Comparison of ENCODE assay signal across 11 cellular contexts in the genomic region with DNA sequence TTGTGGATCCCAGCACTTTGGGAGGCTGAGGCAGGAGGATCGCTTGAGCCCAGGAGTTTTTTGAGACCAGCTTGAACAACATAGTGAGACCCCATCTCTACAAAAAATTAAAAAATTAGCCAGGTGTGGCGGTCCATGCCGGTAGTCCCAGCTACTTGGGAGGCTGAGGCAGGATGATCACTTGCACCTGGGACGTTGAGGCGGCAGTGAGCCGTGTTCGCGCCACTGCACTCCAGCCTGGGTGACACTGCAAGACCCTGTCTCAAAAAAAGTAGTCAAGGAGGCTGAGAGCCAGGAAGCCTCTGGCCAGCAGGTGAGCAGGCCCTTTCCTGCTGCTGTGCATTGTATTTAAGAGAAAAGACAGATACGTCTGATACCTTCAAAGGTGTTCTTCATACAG. TPM values are rescaled to one million over a fixed set of nuclear protein-coding genes. Genes with fewer than 3 reads are reported as not detected.
DNase-seq lines count a peak whose midpoint lies in the region; ATAC-seq and TF ChIP-seq lines count a peak whose summit lies in the region.
"Had no signal": no experiment of that assay in that cellular context is flagged by ENCODE, and none has a peak within 500 bp of the region (broad histone marks: within the 10 kb centered on the region; RNA-seq: fewer than 3 reads in every experiment).

No MANE protein-coding gene starts in this region.

- no peak overlapping the region for H3K4me3 ChIP-seq in Peyer's patch
- no peak overlapping the region for H3K4me3 ChIP-seq in esophagus muscularis mucosa
- H3K4me3 ChIP-seq in sigmoid colon: no peak overlapping the region

- peaks cover 8 to 43% (median 11%) of the 10 kb centered on the region in 4 donors for H3K4me1 ChIP-seq in Peyer's patch
- peaks cover 34 to 47% (median 45%) of the 10 kb centered on the region in 4 donors for H3K4me1 ChIP-seq in esophagus muscularis mucosa
- peaks cover 0 to 33% (median 25%) of the 10 kb centered on the region in 4 donors for H3K4me1 ChIP-seq in sigmoid colon

- TF ChIP-seq POLR2A in Peyer's patch (IDR thresholded peaks at IDR 0.05) (no peak), esophagus muscularis mucosa (IDR thresholded peaks at IDR 0.05; ENCODE audit: low read depth) (no peak), sigmoid colon (IDR thresholded peaks at IDR 0.05) (no peak)

- CTCF ChIA-PET in Calu3 (lab: Charles Lee): no interaction called here

- TF ChIP-seq EP300 in esophagus muscularis mucosa (IDR thresholded peaks at IDR 0.05): no peak
- TF ChIP-seq EP300 in sigmoid colon (IDR thresholded peaks at IDR 0.05): no peak

- no peaks in the 10 kb centered on the region for H3K9me3 ChIP-seq in Peyer's patch
- H3K9me3 ChIP-seq in esophagus muscularis mucosa: no peaks in the 10 kb centered on the region
- no peaks in the 10 kb centered on the region for H3K9me3 ChIP-seq in sigmoid colon

- BruUV-seq in Calu3 (replicated peaks; lab: Mats Ljungman, UMichigan): no TSS peak

- peak overlapping the region; percentile 69 for H3K4me3 Mint-ChIP-seq in Calu3 (ENCODE audit: low read depth, unreplicated experiment)

- H3K4me1 Mint-ChIP-seq in Calu3 (ENCODE audit: low read depth, unreplicated experiment): peaks cover 35% of the 10 kb centered on the region

- ATAC-seq in sciatic nerve: no peak
- ATAC-seq in GM18858 (IDR thresholded peaks at IDR 0.05; ENCODE audit: unreplicated experiment): no peak
- ATAC-seq in HG03175 (IDR thresholded peaks at IDR 0.05; ENCODE audit: unreplicated experiment): no peak

- peak overlapping the region; percentile 50 for H3K27ac Mint-ChIP-seq in Calu3 (ENCODE audit: unreplicated experiment)

- intact Hi-C loops in Calu3 (cut with micrococcal nuclease; ENCODE audit: unreplicated experiment) (no loop called here), esophagus muscularis mucosa (cut with DNase I) (loop anchor here (2.0 kb wide), 1 partner anchor 18 kb away; no protein-coding TSS in a partner anchor), sigmoid colon (cut with DNase I) (loop anchor here (5.0 to 10.0 kb wide), 2 partner anchors 120 to 342 kb away; partner anchors contain the start of gene IWS1), sciatic nerve (cut with DNase I) (no loop called here)

- peak overlapping the region in 2 of 4 donors; percentile 80 to 96 for H3K27ac ChIP-seq in Peyer's patch
- peak overlapping the region; percentile 80 to 94 (median 92) for H3K27ac ChIP-seq in esophagus muscularis mucosa (replicated peaks in 1 of 4)
- H3K27ac ChIP-seq in sigmoid colon: peak overlapping the region; percentile 87 to 93 (median 90)

- H3K27me3 ChIP-seq in Peyer's patch (no peaks in the 10 kb centered on the region), esophagus muscularis mucosa (no peaks in the 10 kb centered on the region), sigmoid colon (no peaks in the 10 kb centered on the region)

- DNase-seq in Calu3 (no peak), Peyer's patch (peak in 2 of 3 donors; percentile 13 to 48), esophagus muscularis mucosa (ENCODE audit: extremely low spot score) (no peak), sigmoid colon (no peak), sciatic nerve (ENCODE audit: low spot score) (no peak), GM03348 (ENCODE audit: low spot score) (no peak)
- DNase-seq: dermis blood vessel endothelial cell had no signal

- H3K9me3 Mint-ChIP-seq in Calu3 (ENCODE audit: low read depth, unreplicated experiment): no peaks in the 10 kb centered on the region

- WGBS in esophagus muscularis mucosa: 93% methylated on average over 9 of the region's 9 CpGs
- WGBS in sigmoid colon, 2 donors: 97% methylated on average over 9 of the region's 9 CpGs

- no peaks in the 10 kb centered on the region for H3K27me3 Mint-ChIP-seq in Calu3 (ENCODE audit: unreplicated experiment)

- H3K36me3 ChIP-seq in Peyer's patch (no peaks in the 10 kb centered on the region), esophagus muscularis mucosa (no peaks in the 10 kb centered on the region), sigmoid colon (no peaks in the 10 kb centered on the region)

- peaks cover 25% of the 10 kb centered on the region for H3K36me3 Mint-ChIP-seq in Calu3 (ENCODE audit: insufficient read depth, unreplicated experiment)

- TF ChIP-seq CTCF in Calu3 (IDR thresholded peaks at IDR 0.05; ENCODE audit: unreplicated experiment): no peak
- no peak for TF ChIP-seq CTCF in Peyer's patch (IDR thresholded peaks at IDR 0.05)
- no peak for TF ChIP-seq CTCF in esophagus muscularis mucosa (IDR thresholded peaks at IDR 0.05)
- no peak for TF ChIP-seq CTCF in sigmoid colon (IDR thresholded peaks at IDR 0.05)

RNA-seq across cellular contexts. Expression of gene PROC, which starts 11.1 kb away (rescaled TPM):
- total RNA-seq in Calu3 (2022) (0.59 TPM in 1 of 2 replicates, not detected in the other), Peyer's patch (1 to 10 TPM in 3 of 4 donors, not detected in 1; 1.3 to 6.3 (median 1.6) TPM), esophagus muscularis mucosa (not detected), sigmoid colon (not detected), sciatic nerve (not detected)
- 1 to 10 TPM; 1.4 to 7.8 (median 1.8) TPM for polyA plus RNA-seq in sigmoid colon
- total RNA-seq: myocyte, SK-MEL-5 had no signal

RNA-seq across cellular contexts. Expression of gene MAP3K2, which starts 19.3 kb away (rescaled TPM):
- 60.4 and 60.9 TPM in 2 replicates for total RNA-seq in Calu3 (2022)
- 10 to 100 TPM; 38.8 to 70.2 (median 52.0) TPM for total RNA-seq in Peyer's patch
- total RNA-seq in esophagus muscularis mucosa: 10 to 100 TPM; 51.4 to 68.6 (median 66.2) TPM
- total RNA-seq in sigmoid colon: 10 to 100 TPM; 39.9 to 52.2 (median 47.7) TPM
- polyA plus RNA-seq in sigmoid colon: 10 to 100 TPM in 1 of 3 donors, 1 to 10 TPM in 2; 9.0 to 10.4 (median 9.2) TPM
- total RNA-seq in sciatic nerve: 62.0 TPM

Comparison
In these comparisons a context has a peak if more than half of its experiments do, and no peak if none do; other contexts are left out.
1. DNase-seq: peak in Peyer's patch (2 of 3); none in Calu3 (single experiment), esophagus muscularis mucosa (single experiment), sigmoid colon (single experiment), sciatic nerve (single experiment) and GM03348 (single experiment).
2. intact Hi-C loops: an anchor here in esophagus muscularis mucosa (2.0 kb wide) and sigmoid colon (5.0 to 10.0 kb wide); none called in Calu3 and sciatic nerve.